22 cellular contexts compared by ENCODE assay signal in genomic region chr20:46582648-46583047, GRCh38. TPM values are rescaled to one million over a fixed set of nuclear protein-coding genes. Genes with fewer than 3 reads are reported as not detected.
DNase-seq lines count a peak whose midpoint lies in the region; ATAC-seq and TF ChIP-seq lines count a peak whose summit lies in the region.
"Had no signal": no experiment of that assay in that cellular context is flagged by ENCODE, and none has a peak within 500 bp of the region (broad histone marks: within the 10 kb centered on the region; RNA-seq: fewer than 3 reads in every experiment).

No MANE protein-coding gene starts in this region.

- H4K20me1 ChIP-seq in HCT116 (ENCODE audit: insufficient read depth): no peaks in the 10 kb centered on the region
- no peaks in the 10 kb centered on the region for H4K20me1 ChIP-seq in neural progenitor cell (ENCODE audit: low read depth)

- WGBS in thyroid gland, 2 donors: 87 to 88% methylated on average over 5 of the region's 5 CpGs

- H2AFZ ChIP-seq in HCT116 (ENCODE audit: low read depth, low read length, poor library complexity, severe bottlenecking) (no peak overlapping the region), neural progenitor cell (replicated peaks) (no peak overlapping the region)

- H3K9me3 ChIP-seq in HCT116 (ENCODE audit: control insufficient read depth in 1 of 2, insufficient read depth in 1 of 2, low read depth in 1 of 2, low read length in 2 of 2) (no peaks in the 10 kb centered on the region), neural progenitor cell (ENCODE audit: low read depth) (no peaks in the 10 kb centered on the region), thyroid gland (no peaks in the 10 kb centered on the region)

- no peaks in the 10 kb centered on the region for H3K9me2 ChIP-seq in HCT116 (ENCODE audit: insufficient read depth)

- H3K9me3 Mint-ChIP-seq in neural progenitor cell: peaks cover 12% of the 10 kb centered on the region
- no peaks in the 10 kb centered on the region for H3K9me3 Mint-ChIP-seq in glutamatergic neuron (ENCODE audit: unreplicated experiment)
- H3K9me3 Mint-ChIP-seq: CD14-positive monocyte had no signal

- peak overlapping the region; percentile 70 for H3K27ac Mint-ChIP-seq in neural progenitor cell
- H3K27ac Mint-ChIP-seq in glutamatergic neuron (ENCODE audit: unreplicated experiment): no peak overlapping the region
- H3K27ac Mint-ChIP-seq: CD14-positive monocyte had no signal

- H3K4me3 Mint-ChIP-seq in neural progenitor cell: no peak overlapping the region
- no peak overlapping the region for H3K4me3 Mint-ChIP-seq in glutamatergic neuron (ENCODE audit: unreplicated experiment)
- H3K4me3 Mint-ChIP-seq: CD14-positive monocyte had no signal

- H3K27ac ChIP-seq in HCT116 (ENCODE audit: low read depth, low read length) (no peak overlapping the region), dorsolateral prefrontal cortex (peak overlapping the region in 33 of 59 donors; percentile 4 to 91 (median 80)), neural progenitor cell (peak overlapping the region; percentile 70), thyroid gland (no peak overlapping the region)
- H3K27ac ChIP-seq: HL-60 had no signal

- peaks cover 7% of the 10 kb centered on the region for H3K36me3 Mint-ChIP-seq in neural progenitor cell
- peaks cover 8% of the 10 kb centered on the region for H3K36me3 Mint-ChIP-seq in glutamatergic neuron (ENCODE audit: unreplicated experiment)
- H3K36me3 Mint-ChIP-seq: CD14-positive monocyte had no signal

- H3K9ac ChIP-seq in HCT116 (ENCODE audit: low read length) (no peak overlapping the region), neural progenitor cell (no peak overlapping the region)

- H3K4me3 ChIP-seq in HCT116 (replicated peaks in 1 of 2; ENCODE audit: low read depth in 1 of 2, low read length in 2 of 2): no peak overlapping the region
- no peak overlapping the region for H3K4me3 ChIP-seq in dorsolateral prefrontal cortex
- no peak overlapping the region for H3K4me3 ChIP-seq in neural progenitor cell
- no peak overlapping the region for H3K4me3 ChIP-seq in thyroid gland (replicated peaks in 1 of 3)

- H3K36me3 ChIP-seq in HCT116 (ENCODE audit: control insufficient read depth in 1 of 2, insufficient read depth in 2 of 2, low read length in 2 of 2): no peaks in the 10 kb centered on the region
- no peaks in the 10 kb centered on the region for H3K36me3 ChIP-seq in neural progenitor cell
- no peaks in the 10 kb centered on the region for H3K36me3 ChIP-seq in thyroid gland

- peaks cover 18% of the 10 kb centered on the region for H3K4me1 Mint-ChIP-seq in neural progenitor cell
- peaks cover 2% of the 10 kb centered on the region for H3K4me1 Mint-ChIP-seq in glutamatergic neuron (ENCODE audit: low read depth, unreplicated experiment)
- H3K4me1 Mint-ChIP-seq: CD14-positive monocyte had no signal

- CTCF ChIA-PET in HCT116 (lab: Charles Lee): interaction anchor here (0.7 to 2.0 kb wide), 7 partner anchors 8 to 70 kb away, joined by 3 to 12 read pairs (median 3); no protein-coding TSS in a partner anchor

- H3K79me2 ChIP-seq in HCT116 (ENCODE audit: insufficient read depth, low read length) (no peaks in the 10 kb centered on the region), neural progenitor cell (ENCODE audit: low read depth) (no peaks in the 10 kb centered on the region)

- no peak for TF ChIP-seq POLR2A in HCT116 (IDR thresholded peaks at IDR 0.05; ENCODE audit: borderline replicate concordance, extremely low read depth, insufficient read depth, insufficient read length)
- no peak for TF ChIP-seq POLR2A in thyroid gland (IDR thresholded peaks at IDR 0.05)

- no TSS peak for BruUV-seq in HCT116 (replicated peaks; lab: Mats Ljungman, UMichigan)

- intact Hi-C loops in HCT116 (cut with micrococcal nuclease): no loop called here
- intact Hi-C loops in dorsolateral prefrontal cortex (cut with DNase I): no loop called here
- intact Hi-C loops in thyroid gland (cut with DNase I): no loop called here

- ATAC-seq in HCT116: peak; percentile 76

- RAD21 ChIA-PET in HCT116 (lab: Charles Lee; ENCODE audit: low non-redundant PET in 1 of 2, low total read pairs in 2 of 2, uncharacterized antibody in 2 of 2, unreplicated experiment in 2 of 2): no interaction called here

- no peaks in the 10 kb centered on the region for H3K4me1 ChIP-seq in HCT116 (ENCODE audit: control insufficient read depth in 1 of 2, insufficient read depth in 2 of 2, low read length in 2 of 2)
- H3K4me1 ChIP-seq in neural progenitor cell: peaks cover 36% of the 10 kb centered on the region
- H3K4me1 ChIP-seq in thyroid gland: no peaks in the 10 kb centered on the region

- TF ChIP-seq RAD21 in HCT116 (IDR thresholded peaks at IDR 0.05; ENCODE audit: low read depth): peak; percentile 27; the same call in 1 of the 2 replicates

- DNase-seq in HCT116 (ENCODE audit: low read depth, low spot score) (no peak), NCI-H146 treated with DMSO at 0.1 percent for 48 hours (lab: John Stamatoyannopoulos, UW; ENCODE audit: unreplicated experiment) (peak; percentile 19), dorsolateral prefrontal cortex (peak in 1 of 10 donors; percentile 86), neural progenitor cell (ENCODE audit: low spot score) (no peak), glutamatergic neuron (no peak), thyroid gland (no peak), activated T-cell treated with anti-CD3 and anti-CD28 coated beads for 4 hours (no peak), putamen (ENCODE audit: low spot score) (no peak)
- DNase-seq: ACHN, AML-193, COR-L47, DMS153, HCEC 1CT, KG1, NCI-H1694 treated with DMSO at 0.1 percent for 48 hours, NCI-H226, NCI-H524 treated with DMSO at 0.1 percent for 48 hours, SIG-M5 had no signal

- POLR2A ChIA-PET in HCT116 (lab: Charles Lee): no interaction called here

- peaks cover 31% of the 10 kb centered on the region for H3F3A ChIP-seq in neural progenitor cell (ENCODE audit: low read depth)

- H3K27me3 Mint-ChIP-seq in neural progenitor cell (ENCODE audit: insufficient read depth, low read depth) (peaks cover 5% of the 10 kb centered on the region), glutamatergic neuron (ENCODE audit: unreplicated experiment) (peaks cover 2% of the 10 kb centered on the region)

- TF ChIP-seq CTCF in HCT116 (IDR thresholded peaks at IDR 0.05 in 2 of 3, conservative IDR thresholded peaks at IDR 0.05 in 1 of 3; ENCODE audit: borderline replicate concordance in 1 of 3, insufficient read depth in 1 of 3, low read depth in 2 of 3, low read length in 2 of 3): peak; percentile 6 to 31 (median 30); a peak in 2 of 6 replicates
- TF ChIP-seq CTCF in dorsolateral prefrontal cortex (IDR thresholded peaks at IDR 0.05 in 54 of 56, conservative IDR thresholded peaks at IDR 0.05 in 2 of 56; ENCODE audit: low read depth in 1 of 56, partially characterized antibody in 56 of 56): no peak
- no peak for TF ChIP-seq CTCF in neural progenitor cell (IDR thresholded peaks at IDR 0.05)
- no peak for TF ChIP-seq CTCF in glutamatergic neuron (IDR thresholded peaks at IDR 0.05; ENCODE audit: partially characterized antibody, unreplicated experiment)
- no peak for TF ChIP-seq CTCF in thyroid gland (IDR thresholded peaks at IDR 0.05)

- H3K27me3 ChIP-seq in HCT116 (ENCODE audit: insufficient read depth, low read length): no peaks in the 10 kb centered on the region
- H3K27me3 ChIP-seq in dorsolateral prefrontal cortex: no peaks in the 10 kb centered on the region
- no peaks in the 10 kb centered on the region for H3K27me3 ChIP-seq in neural progenitor cell
- no peaks in the 10 kb centered on the region for H3K27me3 ChIP-seq in thyroid gland

- H3K4me2 ChIP-seq in HCT116 (ENCODE audit: low read length) (no peak overlapping the region), neural progenitor cell (peak overlapping the region; percentile 81)

TF ChIP-seq in HCT116, 20 proteins besides CTCF, POLR2A, EP300 and RAD21:
- no peak for TF ChIP-seq EZH2phosphoT487 (IDR thresholded peaks at IDR 0.05; ENCODE audit: borderline replicate concordance)

RNA-seq across cellular contexts. Expression of gene OCSTAMP, which starts 32.2 kb away (rescaled TPM):
- total RNA-seq in HCT116 (2021; ENCODE audit: unreplicated experiment) (not detected), dorsolateral prefrontal cortex (under 1 TPM in 7 of 120 experiments, not detected in 113; 0.22 to 0.64 (median 0.45) TPM), neural progenitor cell (ENCODE audit: low replicate concordance) (not detected in 2 replicates), glutamatergic neuron (ENCODE audit: unreplicated experiment) (not detected), thyroid gland (not detected)
- polyA plus RNA-seq in HCT116 (2012): not detected in 2 replicates
- total RNA-seq: M059J, RPMI7951 had no signal
- polyA plus RNA-seq: CD14-positive monocyte had no signal

Comparison
In these comparisons a context has a peak if more than half of its experiments do, and no peak if none do; other contexts are left out.
1. H3K27ac ChIP-seq: peak in dorsolateral prefrontal cortex (33 of 59) and neural progenitor cell (single experiment); none in HCT116 (single experiment) and thyroid gland (0 of 3).
2. CTCF ChIP-seq: peak in HCT116 (3 of 3); none in dorsolateral prefrontal cortex (0 of 56), neural progenitor cell (single experiment), glutamatergic neuron (single experiment) and thyroid gland (0 of 6).